ENCODE assay signal across 14 cellular contexts in the genomic region with DNA sequence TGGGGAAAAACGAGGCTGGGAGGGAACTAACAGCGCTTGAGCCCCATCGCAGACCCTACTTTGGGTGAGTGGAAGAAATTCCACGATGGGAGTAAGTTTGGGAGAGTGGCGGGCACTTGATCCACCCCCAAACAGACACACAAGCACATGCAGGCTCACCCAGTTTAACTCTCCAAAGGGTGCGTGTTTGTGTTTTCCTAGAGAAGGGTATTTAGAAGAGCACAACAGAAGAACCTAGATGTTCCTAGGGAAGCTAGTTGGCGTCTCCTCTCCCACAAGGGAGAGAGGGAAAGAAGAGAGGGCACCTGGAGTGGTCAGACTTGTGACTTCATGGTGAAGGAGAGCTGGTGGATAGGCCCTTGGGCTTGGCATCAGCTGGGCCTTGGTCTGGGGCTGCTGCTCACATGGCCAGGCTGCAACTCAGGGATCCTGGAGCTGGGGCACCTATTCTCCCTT. TPM values are rescaled to one million over a fixed set of nuclear protein-coding genes. Genes with fewer than 3 reads are reported as not detected.
A peak's percentile ranks its signal among the peaks of the same experiment; 100 is the strongest.
DNase-seq lines count a peak whose midpoint lies in the region; ATAC-seq and TF ChIP-seq lines count a peak whose summit lies in the region.
"Had no signal": no experiment of that assay in that cellular context is flagged by ENCODE, and none has a peak within 500 bp of the region (broad histone marks: within the 10 kb centered on the region; RNA-seq: fewer than 3 reads in every experiment).

No MANE protein-coding gene starts in this region.

- peaks cover 23% of the 10 kb centered on the region for H3F3A ChIP-seq in neural progenitor cell (ENCODE audit: low read depth)

- intact Hi-C loops in left ventricle myocardium inferior (cut with micrococcal nuclease): loop anchor here (5.0 kb wide), 1 partner anchor 390 kb away; no protein-coding TSS in a partner anchor
- intact Hi-C loops in left ventricle myocardium superior (cut with micrococcal nuclease): no loop called here
- intact Hi-C loops in esophagus squamous epithelium (cut with DNase I): loop anchor here (10.0 kb wide), 1 partner anchor 382 kb away; no protein-coding TSS in a partner anchor

- H3K27ac ChIP-seq in left ventricle myocardium inferior (replicated peaks) (peak overlapping the region; percentile 100), neural progenitor cell (no peak overlapping the region), esophagus squamous epithelium (no peak overlapping the region)

- peaks cover 6% of the 10 kb centered on the region for H3K9me3 Mint-ChIP-seq in neural progenitor cell
- H3K9me3 Mint-ChIP-seq: HFFc6 had no signal

- no peak overlapping the region for H3K9ac ChIP-seq in neural progenitor cell

- H3K4me1 ChIP-seq in left ventricle myocardium inferior (peaks cover 78% of the 10 kb centered on the region), neural progenitor cell (peaks cover 9% of the 10 kb centered on the region), esophagus squamous epithelium (peaks cover 20 to 57% (median 22%) of the 10 kb centered on the region in 3 donors)

- H3K27me3 Mint-ChIP-seq in neural progenitor cell (ENCODE audit: insufficient read depth, low read depth): peaks cover 71% of the 10 kb centered on the region

- H3K36me3 ChIP-seq in left ventricle myocardium inferior (peaks cover 41% of the 10 kb centered on the region), neural progenitor cell (no peaks in the 10 kb centered on the region), esophagus squamous epithelium (no peaks in the 10 kb centered on the region)

- no peak overlapping the region for H3K4me2 ChIP-seq in neural progenitor cell

- ATAC-seq in left ventricle myocardium superior: no peak
- ATAC-seq: activated CD8-positive, alpha-beta T cell treated with anti-CD3 and anti-CD28 coated beads, Interleukin-2, amount 10 ng/mL, durations not matched to agents 7 days and 5 days had no signal

- H3K9me3 ChIP-seq in left ventricle myocardium inferior (replicated peaks) (no peaks in the 10 kb centered on the region), neural progenitor cell (ENCODE audit: low read depth) (no peaks in the 10 kb centered on the region), esophagus squamous epithelium (no peaks in the 10 kb centered on the region)

- H3K36me3 Mint-ChIP-seq in neural progenitor cell: no peaks in the 10 kb centered on the region
- H3K36me3 Mint-ChIP-seq: memory B cell had no signal

- H3K79me2 ChIP-seq in neural progenitor cell (ENCODE audit: low read depth): no peaks in the 10 kb centered on the region

- DNase-seq in left ventricle myocardium inferior (no peak), left ventricle myocardium superior (no peak), fibroblast of pulmonary artery (ENCODE audit: low read depth) (peak; percentile 50), neural progenitor cell (ENCODE audit: low spot score) (no peak), esophagus squamous epithelium (lab: John Stamatoyannopoulos, UW) (no peak), 8988T (no peak), SKM-1 treated with dmso at 0.1 percent for 144 hours (lab: John Stamatoyannopoulos, UW; ENCODE audit: unreplicated experiment) (no peak), COR-L47 (lab: John Stamatoyannopoulos, UW) (no peak)
- DNase-seq: activated CD8-positive, alpha-beta T cell treated with anti-CD3 and anti-CD28 coated beads, Interleukin-2, amount 10 ng/mL, durations not matched to agents 7 days and 5 days; HFFc6; NCI-H1092 treated with DMSO at 0.1 percent for 48 hours; stimulated activated naive CD4-positive, alpha-beta T cell had no signal

- H4K20me1 ChIP-seq in neural progenitor cell (ENCODE audit: low read depth): peaks cover 89% of the 10 kb centered on the region

- WGBS in esophagus squamous epithelium, 2 donors: 81 to 93% methylated on average over 7 of the region's 7 CpGs

- H3K4me3 Mint-ChIP-seq in neural progenitor cell: peak overlapping the region; percentile 15
- H3K4me3 Mint-ChIP-seq: activated CD8-positive, alpha-beta T cell treated with anti-CD3 and anti-CD28 coated beads, Interleukin-2, amount 10 ng/mL, durations not matched to agents 7 days and 5 days; HFFc6; memory B cell had no signal

- TF ChIP-seq CTCF in left ventricle myocardium inferior (IDR thresholded peaks at IDR 0.05; ENCODE audit: borderline replicate concordance) (no peak), fibroblast of pulmonary artery (IDR thresholded peaks at IDR 0.05; ENCODE audit: low read length, missing control alignments) (no peak), neural progenitor cell (IDR thresholded peaks at IDR 0.05) (no peak), esophagus squamous epithelium (IDR thresholded peaks at IDR 0.05) (no peak)

- peaks cover 21% of the 10 kb centered on the region for H3K4me1 Mint-ChIP-seq in neural progenitor cell

- H3K4me3 ChIP-seq in left ventricle myocardium inferior: peak overlapping the region; percentile 99
- peak overlapping the region; percentile 70 for H3K4me3 ChIP-seq in fibroblast of pulmonary artery (replicated peaks; ENCODE audit: low read depth, low read length)
- H3K4me3 ChIP-seq in neural progenitor cell: no peak overlapping the region
- H3K4me3 ChIP-seq in esophagus squamous epithelium: peak overlapping the region in 2 of 4 donors; percentile 61 to 89

- H2AFZ ChIP-seq in neural progenitor cell (replicated peaks): no peak overlapping the region

- no peak for TF ChIP-seq POLR2A in esophagus squamous epithelium (IDR thresholded peaks at IDR 0.05)

- H3K27ac Mint-ChIP-seq in neural progenitor cell: no peak overlapping the region
- H3K27ac Mint-ChIP-seq: activated CD8-positive, alpha-beta T cell treated with anti-CD3 and anti-CD28 coated beads, Interleukin-2, amount 10 ng/mL, durations not matched to agents 7 days and 5 days; HFFc6; memory B cell had no signal

- H3K27me3 ChIP-seq in left ventricle myocardium inferior (ENCODE audit: low read depth) (peaks cover 9% of the 10 kb centered on the region), neural progenitor cell (peaks cover 100% of the 10 kb centered on the region), esophagus squamous epithelium (peaks cover 14 to 100% (median 27%) of the 10 kb centered on the region in 4 donors)

RNA-seq across cellular contexts. Expression of gene GATA6, which starts 3.2 kb away (rescaled TPM):
- total RNA-seq in left ventricle myocardium inferior: 60.9 TPM
- total RNA-seq in left ventricle myocardium superior: 62.3 TPM
- 0.26 and 0.28 TPM in 2 replicates for total RNA-seq in neural progenitor cell (ENCODE audit: low replicate concordance)
- total RNA-seq in esophagus squamous epithelium: 1 to 10 TPM in 2 of 4 donors, under 1 TPM in 2; 0.08 to 2.2 (median 1.2) TPM
- total RNA-seq: activated CD8-positive, alpha-beta T cell treated with anti-CD3 and anti-CD28 coated beads, Interleukin-2, amount 10 ng/mL, durations not matched to agents 7 days and 5 days; T-helper 1 cell treated with Interleukin-12 subunit alpha and Interleukin-12 subunit beta and Interleukin-4 antibody, amounts not matched to agents 30 ng/mL and 1 ng/mL, for 36 hours had no signal

Comparison
In these comparisons a context has a peak if more than half of its experiments do, and no peak if none do; other contexts are left out.
1. RNA of gene GATA6, which starts 3.2 kb away (total RNA-seq): 62.3 TPM in left ventricle myocardium superior (single experiment) and 60.9 TPM in left ventricle myocardium inferior (single experiment); 0.08 to 2.2 TPM in esophagus squamous epithelium and 0.26 to 0.28 TPM in neural progenitor cell; every median in the first group is over 10 times any median in the second.